In genomic region chr12:49588761-49589516, GRCh38 we compare ENCODE assay signal across 20 cellular contexts. TPM values are rescaled to one million over a fixed set of nuclear protein-coding genes. Genes with fewer than 3 reads are reported as not detected.
DNase-seq lines count a peak whose midpoint lies in the region; ATAC-seq and TF ChIP-seq lines count a peak whose summit lies in the region.
"Had no signal": no experiment of that assay in that cellular context is flagged by ENCODE, and none has a peak within 500 bp of the region (broad histone marks: within the 10 kb centered on the region; RNA-seq: fewer than 3 reads in every experiment).

No MANE protein-coding gene starts in this region.

- peaks cover 8 to 66% (median 43%) of the 10 kb centered on the region in 11 experiments; a peak in 21 of 22 replicates for H3K36me3 ChIP-seq in BLaER1 treated with 17β-estradiol and CSF1 and Interleukin-3, amounts not matched to agents 10 nM and 100 nM
- H3K36me3 ChIP-seq: colonic mucosa had no signal

- no peak for ATAC-seq in sciatic nerve
- ATAC-seq: K562 had no signal

- H3K4me2 ChIP-seq in BLaER1 treated with 17β-estradiol and CSF1 and Interleukin-3, amounts not matched to agents 10 nM and 100 nM, result peak overlapping the region in 8 of 11 experiments; percentile 11 to 78 (median 56); a peak in 15 of 22 replicates
- H3K4me2 ChIP-seq: SK-N-SH, smooth muscle cell had no signal

- peaks cover 10 to 32% (median 26%) of the 10 kb centered on the region in 11 experiments for H3K9me3 ChIP-seq in BLaER1 treated with 17β-estradiol and CSF1 and Interleukin-3, amounts not matched to agents 10 nM and 100 nM (replicated peaks in 1 of 11)
- H3K9me3 ChIP-seq: colonic mucosa, SK-N-SH had no signal

- H3K27ac ChIP-seq in BLaER1 treated with 17β-estradiol and CSF1 and Interleukin-3, amounts not matched to agents 10 nM and 100 nM, result peak overlapping the region in 8 of 11 experiments; percentile 29 to 59 (median 42); a peak in 13 of 22 replicates
- H3K27ac ChIP-seq in RWPE1, result peak overlapping the region; percentile 12
- H3K27ac ChIP-seq: colonic mucosa had no signal

- H4K20me1 ChIP-seq in BLaER1 treated with 17β-estradiol and CSF1 and Interleukin-3, amounts not matched to agents 10 nM and 100 nM, result peaks cover 0 to 7% (median 0%) of the 10 kb centered on the region in 11 experiments; a peak in 2 of 22 replicates

- POLR2A ChIA-PET in RWPE1 (lab: Yijun Ruan, JAX; ENCODE audit: low non-redundant PET), result no interaction called here

- TF ChIP-seq CTCF in RWPE1 (conservative IDR thresholded peaks at IDR 0.05; ENCODE audit: low read depth), result no peak

- intact Hi-C loops in sciatic nerve (cut with DNase I), result no loop called here

- no peaks in the 10 kb centered on the region for H3K27me3 ChIP-seq in BLaER1 treated with 17β-estradiol and CSF1 and Interleukin-3, amounts not matched to agents 10 nM and 100 nM
- H3K27me3 ChIP-seq: colonic mucosa had no signal

- no peak overlapping the region for H3K4me3 ChIP-seq in BLaER1 treated with 17β-estradiol and CSF1 and Interleukin-3, amounts not matched to agents 10 nM and 100 nM
- H3K4me3 ChIP-seq: colonic mucosa, K562, smooth muscle cell had no signal

- peaks cover 26 to 39% (median 33%) of the 10 kb centered on the region in 10 experiments for H3K4me1 ChIP-seq in BLaER1 treated with 17β-estradiol and CSF1 and Interleukin-3, amounts not matched to agents 10 nM and 100 nM
- H3K4me1 ChIP-seq: colonic mucosa had no signal

- DNase-seq in HUDEP-2 (lab: John Stamatoyannopoulos, UW; ENCODE audit: unreplicated experiment in 76 of 76), result peak in 70 of 76 experiments; percentile 14 to 82 (median 53)
- DNase-seq in RWPE1 (ENCODE audit: low spot score), result peak; percentile 23
- DNase-seq in fibroblast of peridontal ligament (ENCODE audit: extremely low read depth), result peak; percentile 11
- DNase-seq in stimulated activated CD4-positive, alpha-beta T cell treated with anti-CD3 and anti-CD28 coated beads, Interleukin-2, amount 100 ng/mL, for 48 hours, result no peak
- no peak for DNase-seq in activated CD4-positive, alpha-beta T cell treated with anti-CD3 and anti-CD28 coated beads for 48 hours
- no peak for DNase-seq in sciatic nerve (ENCODE audit: low spot score)
- no peak for DNase-seq in midbrain (lab: John Stamatoyannopoulos, UW)
- DNase-seq: activated CD4-positive, alpha-beta T cell treated with anti-CD3 and anti-CD28 coated beads, Interleukin-2, amount 50 U/mL, for 1 hour; activated naive CD4-positive, alpha-beta T cell treated with anti-CD3 and anti-CD28 coated beads, Interleukin-2, amount 50 U/mL, for 16 hours; activated T-cell treated with anti-CD3 and anti-CD28 coated beads for 4 hours; colonic mucosa; naive B cell; NCI-H1105 treated with DMSO at 0.1 percent for 48 hours; NCI-H446 treated with DMSO at 0.1 percent for 48 hours; SK-N-SH had no signal

- H3K9ac ChIP-seq in BLaER1 treated with 17β-estradiol and CSF1 and Interleukin-3, amounts not matched to agents 10 nM and 100 nM, result peak overlapping the region in 3 of 11 experiments; percentile 11 to 38 (median 26); a peak in 4 of 22 replicates
- H3K9ac ChIP-seq: SK-N-SH had no signal

- CTCF ChIA-PET in RWPE1 (lab: Yijun Ruan, JAX), result no interaction called here

RNA-seq across cellular contexts. Expression of gene FAM186B, which starts 16.5 kb away (rescaled TPM):
- 0.36 TPM for total RNA-seq in sciatic nerve
- total RNA-seq: temporal lobe had no signal

RNA-seq across cellular contexts. Expression of gene MCRS1, which starts 21.0 kb away (rescaled TPM):
- 39.3 TPM for total RNA-seq in sciatic nerve

RNA-seq across cellular contexts. Expression of gene PRPF40B, which starts 34.4 kb away (rescaled TPM):
- total RNA-seq in sciatic nerve, result 37.9 TPM

RNA-seq across cellular contexts. Expression of gene KCNH3, which starts 50.1 kb away (rescaled TPM):
- 0.27 TPM for total RNA-seq in sciatic nerve
- total RNA-seq: astrocyte had no signal

Comparison
In these comparisons a context has a peak if more than half of its experiments do, and no peak if none do; other contexts are left out.
1. DNase-seq: peak in HUDEP-2 (70 of 76), RWPE1 (single experiment) and fibroblast of peridontal ligament (single experiment); none in stimulated activated CD4-positive, alpha-beta T cell treated with anti-CD3 and anti-CD28 coated beads, Interleukin-2, amount 100 ng/mL, for 48 hours (0 of 2), activated CD4-positive, alpha-beta T cell treated with anti-CD3 and anti-CD28 coated beads for 48 hours (single experiment), sciatic nerve (single experiment) and midbrain (single experiment).